Comparison of ENCODE assay signal across 1 cellular context in the genomic region with DNA sequence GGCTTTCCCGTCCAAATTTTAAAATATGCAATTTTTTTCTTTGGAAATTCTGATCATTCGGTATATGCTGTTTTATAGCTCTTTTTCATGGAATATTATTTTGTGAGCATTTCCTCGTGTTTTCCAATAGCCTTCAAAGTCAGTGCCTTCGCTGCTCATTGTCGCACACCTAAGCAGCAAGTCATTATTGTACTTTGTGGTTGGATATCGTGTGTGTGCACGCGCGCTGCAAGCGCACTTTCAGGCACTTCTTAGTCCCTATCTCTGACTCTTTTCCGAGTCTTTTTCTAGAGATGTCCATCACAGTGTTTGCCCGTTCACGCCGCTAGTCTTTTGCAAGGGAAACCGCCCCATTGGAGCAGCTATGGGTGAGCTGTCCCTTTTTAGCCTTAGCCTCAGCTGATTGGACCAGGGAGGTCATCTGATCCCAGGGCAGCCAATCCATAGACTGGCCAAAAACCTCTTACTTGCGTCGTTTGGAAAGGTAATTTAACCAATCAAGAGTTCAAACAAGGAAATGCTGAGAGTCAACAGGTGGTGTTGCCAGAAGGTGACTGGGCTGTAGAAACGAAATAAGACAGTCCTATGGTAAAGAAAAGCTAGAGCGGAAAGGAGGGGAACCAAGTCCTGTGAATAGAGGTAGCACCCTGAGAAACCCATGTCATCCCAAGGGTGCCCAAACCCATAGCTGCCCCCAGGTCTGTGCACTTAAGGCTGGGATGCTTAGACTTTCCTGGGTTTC.
A peak's percentile ranks its signal among the peaks of the same experiment; 100 is the strongest.
TF ChIP-seq lines count a peak whose summit lies in the region.

No MANE protein-coding gene starts in this region.

TF ChIP-seq in HEK293, 187 proteins besides CTCF, POLR2A, EP300 and RAD21 (continued from another document):
- no peak for TF ChIP-seq BCL11A (tag by site-specific recombination; IDR thresholded peaks at IDR 0.05; ENCODE audit: low read depth)
- TF ChIP-seq ZBTB44 (tag by site-specific recombination; IDR thresholded peaks at IDR 0.05), result no peak
- no peak for TF ChIP-seq ZNF223 (tag by site-specific recombination; IDR thresholded peaks at IDR 0.05)
- peak; percentile 81 for TF ChIP-seq ZNF335 (tag by site-specific recombination; conservative IDR thresholded peaks at IDR 0.05)
